ENCODE assay signal across 35 cellular contexts in genomic region chr11:125802387-125802786, GRCh38. TPM values are rescaled to one million over a fixed set of nuclear protein-coding genes. Genes with fewer than 3 reads are reported as not detected.
"Had no signal": no experiment of that assay in that cellular context is flagged by ENCODE, and none has a peak within 500 bp of the region (broad histone marks: within the 10 kb centered on the region; RNA-seq: fewer than 3 reads in every experiment).

No MANE protein-coding gene starts in this region.

- H3K36me3 ChIP-seq: neural progenitor cell, ovary, spleen, suprapubic skin, tibial artery, transverse colon, upper lobe of right lung had no signal

- H3K4me1 ChIP-seq: neural progenitor cell, parathyroid adenoma, psoas muscle, spleen, suprapubic skin, testis, tibial artery, transverse colon, upper lobe of right lung, uterus had no signal

- H3K4me3 ChIP-seq: neural progenitor cell, ovary, psoas muscle, skin epidermis, smooth muscle cell, spleen, suprapubic skin, testis, tibial artery, transverse colon, upper lobe of right lung, uterus had no signal

- H2AFZ ChIP-seq: neural progenitor cell, parathyroid adenoma had no signal

- H3K27me3 ChIP-seq: neural progenitor cell, ovary, spleen, suprapubic skin, testis, tibial artery, transverse colon, upper lobe of right lung, uterus had no signal

- H3K79me2 ChIP-seq: parathyroid adenoma had no signal

- DNase-seq: naive thymus-derived CD4-positive, alpha-beta T cell; natural killer cell; occipital lobe; ovary; posterior cingulate gyrus; psoas muscle; right cardiac atrium; spleen; stimulated activated CD4-positive, alpha-beta T cell treated with anti-CD3 and anti-CD28 coated beads, Interleukin-12 subunit alpha, Interleukin-12 subunit beta, amount 100 ng/mL, for 4 hours; stimulated activated CD4-positive, alpha-beta T cell treated with anti-CD3 and anti-CD28 coated beads, Interleukin-1b, Interleukin-23, amount 100 ng/mL, for 48 hours; stimulated activated CD4-positive, alpha-beta T cell treated with anti-CD3 and anti-CD28 coated beads, Interleukin-4, amount 100 ng/mL, for 1 hour; stimulated activated CD4-positive, alpha-beta T cell treated with anti-CD3 and anti-CD28 coated beads, Interleukin-4, amount 100 ng/mL, for 4 hours; stimulated activated CD8-positive, alpha-beta memory T cell treated with anti-CD3 and anti-CD28 coated beads, Interleukin-4, amount 100 ng/mL, for 48 hours; stimulated activated naive CD4-positive, alpha-beta T cell; stimulated activated naive CD8-positive, alpha-beta T cell treated with anti-CD3 and anti-CD28 coated beads, Interleukin-15, amount 100 ng/mL, for 72 hours; stimulated activated naive CD8-positive, alpha-beta T cell treated with anti-CD3 and anti-CD28 coated beads, Interleukin-15, Interleukin-2, amounts not matched to agents 100 U/mL and 50 U/mL, for 24 hours; substantia nigra; testis; tibial artery; transverse colon; upper lobe of right lung; uterus had no signal

- ATAC-seq: naive thymus-derived CD4-positive, alpha-beta T cell; natural killer cell; psoas muscle; right cardiac atrium; sciatic nerve; stimulated activated memory B cell treated with anti-CD40 and anti-IgM and Interleukin-4, amounts not matched to agents 10 μg/mL and 1 μg/mL and 100 μg/mL, for 72 hours; stimulated activated naive CD8-positive, alpha-beta T cell treated with anti-CD3 and anti-CD28 coated beads, Interleukin-15, amount 100 ng/mL, for 72 hours; stimulated activated naive CD8-positive, alpha-beta T cell treated with anti-CD3 and anti-CD28 coated beads, Interleukin-15, Interleukin-2, amounts not matched to agents 100 U/mL and 50 U/mL, for 24 hours; upper lobe of right lung had no signal

- H3K4me2 ChIP-seq: neural progenitor cell, smooth muscle cell had no signal

- H3K9me3 ChIP-seq: testis had no signal

- H3K9ac ChIP-seq: neural progenitor cell, parathyroid adenoma had no signal

- H3K27ac ChIP-seq: neural progenitor cell, ovary, parathyroid adenoma, psoas muscle, skin epidermis, spleen, suprapubic skin, testis, tibial artery, transverse colon, upper lobe of right lung, uterus had no signal

RNA-seq across cellular contexts. Expression of gene PATE3, which starts 14.5 kb away (rescaled TPM):
- total RNA-seq: naive thymus-derived CD4-positive, alpha-beta T cell; natural killer cell; occipital lobe; osteoblast; ovary; progenitor cell of endocrine pancreas; psoas muscle; renal cortical epithelial cell; right cardiac atrium; sciatic nerve; smooth muscle cell; spleen; suprapubic skin; testis; transverse colon; upper lobe of right lung; urinary bladder; uterus had no signal
- polyA plus RNA-seq: naive thymus-derived CD4-positive, alpha-beta T cell; neural cell; ovary; psoas muscle; right cardiac atrium; smooth muscle cell; spleen; thymus; urinary bladder had no signal

RNA-seq across cellular contexts. Expression of gene PATE2, which starts 23.8 kb away (rescaled TPM):
- total RNA-seq: naive thymus-derived CD4-positive, alpha-beta T cell; natural killer cell; progenitor cell of endocrine pancreas; right cardiac atrium; sciatic nerve; smooth muscle cell; spleen; suprapubic skin; transverse colon; upper lobe of right lung had no signal
- polyA plus RNA-seq: naive thymus-derived CD4-positive, alpha-beta T cell; neural cell; psoas muscle; right cardiac atrium; spleen; urinary bladder had no signal

RNA-seq across cellular contexts. Expression of gene PATE4, which starts 30.7 kb away (rescaled TPM):
- total RNA-seq: naive thymus-derived CD4-positive, alpha-beta T cell; natural killer cell; occipital lobe; osteoblast; ovary; progenitor cell of endocrine pancreas; psoas muscle; renal cortical epithelial cell; right cardiac atrium; sciatic nerve; smooth muscle cell; spleen; suprapubic skin; transverse colon; upper lobe of right lung; urinary bladder; uterus had no signal
- polyA plus RNA-seq: naive thymus-derived CD4-positive, alpha-beta T cell; neural cell; ovary; psoas muscle; right cardiac atrium; smooth muscle cell; spleen; urinary bladder had no signal

RNA-seq across cellular contexts. Expression of gene PATE1, which starts 56.3 kb away (rescaled TPM):
- total RNA-seq: naive thymus-derived CD4-positive, alpha-beta T cell; natural killer cell; occipital lobe; osteoblast; ovary; progenitor cell of endocrine pancreas; psoas muscle; renal cortical epithelial cell; right cardiac atrium; sciatic nerve; smooth muscle cell; spleen; suprapubic skin; testis; transverse colon; upper lobe of right lung; urinary bladder; uterus had no signal
- polyA plus RNA-seq: naive thymus-derived CD4-positive, alpha-beta T cell; neural cell; psoas muscle; right cardiac atrium; smooth muscle cell; spleen; urinary bladder had no signal
